ENCODE assay signal across 1 cellular context in the genomic region with DNA sequence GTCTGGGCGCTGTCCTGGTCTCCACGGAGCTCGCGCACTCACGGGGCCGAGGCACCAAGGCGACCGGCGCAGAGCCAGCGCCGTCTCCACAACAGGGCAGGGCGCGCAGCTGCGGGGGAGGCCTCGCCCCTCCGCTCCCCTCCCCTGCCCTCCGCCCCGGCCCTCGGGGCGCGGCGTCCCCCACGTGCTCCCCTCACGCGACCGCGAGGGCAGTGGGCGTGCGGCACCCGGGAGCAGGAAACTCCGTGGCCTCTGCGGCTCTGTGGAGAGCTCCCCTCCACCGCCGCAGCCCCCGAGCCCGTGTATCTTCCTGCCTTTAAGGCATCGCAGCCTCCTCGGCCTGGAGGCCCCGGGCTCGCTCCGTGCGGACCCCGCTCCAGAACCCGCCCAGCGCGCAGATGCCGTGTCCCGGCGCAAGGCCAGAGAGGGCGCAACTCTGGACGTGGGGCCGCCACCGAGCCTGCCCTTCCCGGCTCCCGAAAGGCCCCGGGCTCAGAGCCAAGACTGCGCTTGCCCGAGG.
A peak's percentile ranks its signal among the peaks of the same experiment; 100 is the strongest.
TF ChIP-seq lines count a peak whose summit lies in the region.

No MANE protein-coding gene starts in this region.

TF ChIP-seq in GM12878, 131 proteins besides CTCF, POLR2A, EP300 and RAD21 (continued from another document and continues in another):
- TF ChIP-seq, protein P1, sequence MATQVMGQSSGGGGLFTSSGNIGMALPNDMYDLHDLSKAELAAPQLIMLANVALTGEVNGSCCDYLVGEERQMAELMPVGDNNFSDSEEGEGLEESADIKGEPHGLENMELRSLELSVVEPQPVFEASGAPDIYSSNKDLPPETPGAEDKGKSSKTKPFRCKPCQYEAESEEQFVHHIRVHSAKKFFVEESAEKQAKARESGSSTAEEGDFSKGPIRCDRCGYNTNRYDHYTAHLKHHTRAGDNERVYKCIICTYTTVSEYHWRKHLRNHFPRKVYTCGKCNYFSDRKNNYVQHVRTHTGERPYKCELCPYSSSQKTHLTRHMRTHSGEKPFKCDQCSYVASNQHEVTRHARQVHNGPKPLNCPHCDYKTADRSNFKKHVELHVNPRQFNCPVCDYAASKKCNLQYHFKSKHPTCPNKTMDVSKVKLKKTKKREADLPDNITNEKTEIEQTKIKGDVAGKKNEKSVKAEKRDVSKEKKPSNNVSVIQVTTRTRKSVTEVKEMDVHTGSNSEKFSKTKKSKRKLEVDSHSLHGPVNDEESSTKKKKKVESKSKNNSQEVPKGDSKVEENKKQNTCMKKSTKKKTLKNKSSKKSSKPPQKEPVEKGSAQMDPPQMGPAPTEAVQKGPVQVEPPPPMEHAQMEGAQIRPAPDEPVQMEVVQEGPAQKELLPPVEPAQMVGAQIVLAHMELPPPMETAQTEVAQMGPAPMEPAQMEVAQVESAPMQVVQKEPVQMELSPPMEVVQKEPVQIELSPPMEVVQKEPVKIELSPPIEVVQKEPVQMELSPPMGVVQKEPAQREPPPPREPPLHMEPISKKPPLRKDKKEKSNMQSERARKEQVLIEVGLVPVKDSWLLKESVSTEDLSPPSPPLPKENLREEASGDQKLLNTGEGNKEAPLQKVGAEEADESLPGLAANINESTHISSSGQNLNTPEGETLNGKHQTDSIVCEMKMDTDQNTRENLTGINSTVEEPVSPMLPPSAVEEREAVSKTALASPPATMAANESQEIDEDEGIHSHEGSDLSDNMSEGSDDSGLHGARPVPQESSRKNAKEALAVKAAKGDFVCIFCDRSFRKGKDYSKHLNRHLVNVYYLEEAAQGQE (IDR thresholded peaks at IDR 0.05; ENCODE audit: low read depth, low read length) = no peak
- TF ChIP-seq RAD51 (IDR thresholded peaks at IDR 0.05) (0 out of 2 replicates have a peak, but pooled peaks have one; percentile 34), NR2C1 (IDR thresholded peaks at IDR 0.05) (no peak), MEF2B (IDR thresholded peaks at IDR 0.05; ENCODE audit: partially characterized antibody, poor library complexity, severe bottlenecking) (peak; percentile 69), SMARCA5 (IDR thresholded peaks at IDR 0.05) (peak; percentile 93; the same call in 1 of the 2 replicates), KLF5 (IDR thresholded peaks at IDR 0.05; ENCODE audit: partially characterized antibody) (no peak), BMI1 (IDR thresholded peaks at IDR 0.05; ENCODE audit: borderline replicate concordance) (no peak), RELA (IDR thresholded peaks at IDR 0.05; ENCODE audit: borderline replicate concordance, partially characterized antibody) (peak; percentile 56), BHLHE40 (IDR thresholded peaks at IDR 0.05; ENCODE audit: borderline replicate concordance in 1 of 2, low read depth in 2 of 2, low read length in 1 of 2) (peak; percentile 99 to 100), CHD2 (IDR thresholded peaks at IDR 0.05; ENCODE audit: borderline replicate concordance, low read depth, low read length) (no peak), FOXK2 (IDR thresholded peaks at IDR 0.05) (no peak), FOXM1 (IDR thresholded peaks at IDR 0.05; ENCODE audit: low read depth, low read length) (no peak), HDGF (IDR thresholded peaks at IDR 0.05) (no peak), POU2F2 (IDR thresholded peaks at IDR 0.05; ENCODE audit: borderline replicate concordance, low read depth, low read length) (no peak; the same call in 2 of the 3 replicates), TCF12 (IDR thresholded peaks at IDR 0.05; ENCODE audit: low read depth, low read length) (0 out of 2 replicates have a peak, but pooled peaks have one; percentile 33), NR2C2 (IDR thresholded peaks at IDR 0.05; ENCODE audit: borderline replicate concordance, control insufficient read depth, insufficient read length, low read depth) (no peak)
- TF ChIP-seq, protein P2, sequence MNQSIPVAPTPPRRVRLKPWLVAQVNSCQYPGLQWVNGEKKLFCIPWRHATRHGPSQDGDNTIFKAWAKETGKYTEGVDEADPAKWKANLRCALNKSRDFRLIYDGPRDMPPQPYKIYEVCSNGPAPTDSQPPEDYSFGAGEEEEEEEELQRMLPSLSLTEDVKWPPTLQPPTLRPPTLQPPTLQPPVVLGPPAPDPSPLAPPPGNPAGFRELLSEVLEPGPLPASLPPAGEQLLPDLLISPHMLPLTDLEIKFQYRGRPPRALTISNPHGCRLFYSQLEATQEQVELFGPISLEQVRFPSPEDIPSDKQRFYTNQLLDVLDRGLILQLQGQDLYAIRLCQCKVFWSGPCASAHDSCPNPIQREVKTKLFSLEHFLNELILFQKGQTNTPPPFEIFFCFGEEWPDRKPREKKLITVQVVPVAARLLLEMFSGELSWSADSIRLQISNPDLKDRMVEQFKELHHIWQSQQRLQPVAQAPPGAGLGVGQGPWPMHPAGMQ (IDR thresholded peaks at IDR 0.05; ENCODE audit: borderline replicate concordance) = no peak
- TF ChIP-seq, protein P3, sequence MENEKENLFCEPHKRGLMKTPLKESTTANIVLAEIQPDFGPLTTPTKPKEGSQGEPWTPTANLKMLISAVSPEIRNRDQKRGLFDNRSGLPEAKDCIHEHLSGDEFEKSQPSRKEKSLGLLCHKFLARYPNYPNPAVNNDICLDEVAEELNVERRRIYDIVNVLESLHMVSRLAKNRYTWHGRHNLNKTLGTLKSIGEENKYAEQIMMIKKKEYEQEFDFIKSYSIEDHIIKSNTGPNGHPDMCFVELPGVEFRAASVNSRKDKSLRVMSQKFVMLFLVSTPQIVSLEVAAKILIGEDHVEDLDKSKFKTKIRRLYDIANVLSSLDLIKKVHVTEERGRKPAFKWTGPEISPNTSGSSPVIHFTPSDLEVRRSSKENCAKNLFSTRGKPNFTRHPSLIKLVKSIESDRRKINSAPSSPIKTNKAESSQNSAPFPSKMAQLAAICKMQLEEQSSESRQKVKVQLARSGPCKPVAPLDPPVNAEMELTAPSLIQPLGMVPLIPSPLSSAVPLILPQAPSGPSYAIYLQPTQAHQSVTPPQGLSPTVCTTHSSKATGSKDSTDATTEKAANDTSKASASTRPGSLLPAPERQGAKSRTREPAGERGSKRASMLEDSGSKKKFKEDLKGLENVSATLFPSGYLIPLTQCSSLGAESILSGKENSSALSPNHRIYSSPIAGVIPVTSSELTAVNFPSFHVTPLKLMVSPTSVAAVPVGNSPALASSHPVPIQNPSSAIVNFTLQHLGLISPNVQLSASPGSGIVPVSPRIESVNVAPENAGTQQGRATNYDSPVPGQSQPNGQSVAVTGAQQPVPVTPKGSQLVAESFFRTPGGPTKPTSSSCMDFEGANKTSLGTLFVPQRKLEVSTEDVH (IDR thresholded peaks at IDR 0.05; ENCODE audit: low read depth, partially characterized antibody) = no peak
- TF ChIP-seq, protein P4, sequence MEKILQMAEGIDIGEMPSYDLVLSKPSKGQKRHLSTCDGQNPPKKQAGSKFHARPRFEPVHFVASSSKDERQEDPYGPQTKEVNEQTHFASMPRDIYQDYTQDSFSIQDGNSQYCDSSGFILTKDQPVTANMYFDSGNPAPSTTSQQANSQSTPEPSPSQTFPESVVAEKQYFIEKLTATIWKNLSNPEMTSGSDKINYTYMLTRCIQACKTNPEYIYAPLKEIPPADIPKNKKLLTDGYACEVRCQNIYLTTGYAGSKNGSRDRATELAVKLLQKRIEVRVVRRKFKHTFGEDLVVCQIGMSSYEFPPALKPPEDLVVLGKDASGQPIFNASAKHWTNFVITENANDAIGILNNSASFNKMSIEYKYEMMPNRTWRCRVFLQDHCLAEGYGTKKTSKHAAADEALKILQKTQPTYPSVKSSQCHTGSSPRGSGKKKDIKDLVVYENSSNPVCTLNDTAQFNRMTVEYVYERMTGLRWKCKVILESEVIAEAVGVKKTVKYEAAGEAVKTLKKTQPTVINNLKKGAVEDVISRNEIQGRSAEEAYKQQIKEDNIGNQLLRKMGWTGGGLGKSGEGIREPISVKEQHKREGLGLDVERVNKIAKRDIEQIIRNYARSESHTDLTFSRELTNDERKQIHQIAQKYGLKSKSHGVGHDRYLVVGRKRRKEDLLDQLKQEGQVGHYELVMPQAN (conservative IDR thresholded peaks at IDR 0.05) = peak; percentile 95
- TF ChIP-seq, protein P5, sequence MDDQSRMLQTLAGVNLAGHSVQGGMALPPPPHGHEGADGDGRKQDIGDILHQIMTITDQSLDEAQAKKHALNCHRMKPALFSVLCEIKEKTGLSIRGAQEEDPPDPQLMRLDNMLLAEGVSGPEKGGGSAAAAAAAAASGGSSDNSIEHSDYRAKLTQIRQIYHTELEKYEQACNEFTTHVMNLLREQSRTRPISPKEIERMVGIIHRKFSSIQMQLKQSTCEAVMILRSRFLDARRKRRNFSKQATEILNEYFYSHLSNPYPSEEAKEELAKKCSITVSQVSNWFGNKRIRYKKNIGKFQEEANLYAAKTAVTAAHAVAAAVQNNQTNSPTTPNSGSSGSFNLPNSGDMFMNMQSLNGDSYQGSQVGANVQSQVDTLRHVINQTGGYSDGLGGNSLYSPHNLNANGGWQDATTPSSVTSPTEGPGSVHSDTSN (IDR thresholded peaks at IDR 0.05; ENCODE audit: insufficient replicate concordance, low read depth, low read length) = no peak
- TF ChIP-seq, protein P6, sequence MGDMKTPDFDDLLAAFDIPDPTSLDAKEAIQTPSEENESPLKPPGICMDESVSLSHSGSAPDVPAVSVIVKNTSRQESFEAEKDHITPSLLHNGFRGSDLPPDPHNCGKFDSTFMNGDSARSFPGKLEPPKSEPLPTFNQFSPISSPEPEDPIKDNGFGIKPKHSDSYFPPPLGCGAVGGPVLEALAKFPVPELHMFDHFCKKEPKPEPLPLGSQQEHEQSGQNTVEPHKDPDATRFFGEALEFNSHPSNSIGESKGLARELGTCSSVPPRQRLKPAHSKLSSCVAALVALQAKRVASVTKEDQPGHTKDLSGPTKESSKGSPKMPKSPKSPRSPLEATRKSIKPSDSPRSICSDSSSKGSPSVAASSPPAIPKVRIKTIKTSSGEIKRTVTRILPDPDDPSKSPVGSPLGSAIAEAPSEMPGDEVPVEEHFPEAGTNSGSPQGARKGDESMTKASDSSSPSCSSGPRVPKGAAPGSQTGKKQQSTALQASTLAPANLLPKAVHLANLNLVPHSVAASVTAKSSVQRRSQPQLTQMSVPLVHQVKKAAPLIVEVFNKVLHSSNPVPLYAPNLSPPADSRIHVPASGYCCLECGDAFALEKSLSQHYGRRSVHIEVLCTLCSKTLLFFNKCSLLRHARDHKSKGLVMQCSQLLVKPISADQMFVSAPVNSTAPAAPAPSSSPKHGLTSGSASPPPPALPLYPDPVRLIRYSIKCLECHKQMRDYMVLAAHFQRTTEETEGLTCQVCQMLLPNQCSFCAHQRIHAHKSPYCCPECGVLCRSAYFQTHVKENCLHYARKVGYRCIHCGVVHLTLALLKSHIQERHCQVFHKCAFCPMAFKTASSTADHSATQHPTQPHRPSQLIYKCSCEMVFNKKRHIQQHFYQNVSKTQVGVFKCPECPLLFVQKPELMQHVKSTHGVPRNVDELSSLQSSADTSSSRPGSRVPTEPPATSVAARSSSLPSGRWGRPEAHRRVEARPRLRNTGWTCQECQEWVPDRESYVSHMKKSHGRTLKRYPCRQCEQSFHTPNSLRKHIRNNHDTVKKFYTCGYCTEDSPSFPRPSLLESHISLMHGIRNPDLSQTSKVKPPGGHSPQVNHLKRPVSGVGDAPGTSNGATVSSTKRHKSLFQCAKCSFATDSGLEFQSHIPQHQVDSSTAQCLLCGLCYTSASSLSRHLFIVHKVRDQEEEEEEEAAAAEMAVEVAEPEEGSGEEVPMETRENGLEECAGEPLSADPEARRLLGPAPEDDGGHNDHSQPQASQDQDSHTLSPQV (IDR thresholded peaks at IDR 0.05) = no peak
- TF ChIP-seq, protein P7, sequence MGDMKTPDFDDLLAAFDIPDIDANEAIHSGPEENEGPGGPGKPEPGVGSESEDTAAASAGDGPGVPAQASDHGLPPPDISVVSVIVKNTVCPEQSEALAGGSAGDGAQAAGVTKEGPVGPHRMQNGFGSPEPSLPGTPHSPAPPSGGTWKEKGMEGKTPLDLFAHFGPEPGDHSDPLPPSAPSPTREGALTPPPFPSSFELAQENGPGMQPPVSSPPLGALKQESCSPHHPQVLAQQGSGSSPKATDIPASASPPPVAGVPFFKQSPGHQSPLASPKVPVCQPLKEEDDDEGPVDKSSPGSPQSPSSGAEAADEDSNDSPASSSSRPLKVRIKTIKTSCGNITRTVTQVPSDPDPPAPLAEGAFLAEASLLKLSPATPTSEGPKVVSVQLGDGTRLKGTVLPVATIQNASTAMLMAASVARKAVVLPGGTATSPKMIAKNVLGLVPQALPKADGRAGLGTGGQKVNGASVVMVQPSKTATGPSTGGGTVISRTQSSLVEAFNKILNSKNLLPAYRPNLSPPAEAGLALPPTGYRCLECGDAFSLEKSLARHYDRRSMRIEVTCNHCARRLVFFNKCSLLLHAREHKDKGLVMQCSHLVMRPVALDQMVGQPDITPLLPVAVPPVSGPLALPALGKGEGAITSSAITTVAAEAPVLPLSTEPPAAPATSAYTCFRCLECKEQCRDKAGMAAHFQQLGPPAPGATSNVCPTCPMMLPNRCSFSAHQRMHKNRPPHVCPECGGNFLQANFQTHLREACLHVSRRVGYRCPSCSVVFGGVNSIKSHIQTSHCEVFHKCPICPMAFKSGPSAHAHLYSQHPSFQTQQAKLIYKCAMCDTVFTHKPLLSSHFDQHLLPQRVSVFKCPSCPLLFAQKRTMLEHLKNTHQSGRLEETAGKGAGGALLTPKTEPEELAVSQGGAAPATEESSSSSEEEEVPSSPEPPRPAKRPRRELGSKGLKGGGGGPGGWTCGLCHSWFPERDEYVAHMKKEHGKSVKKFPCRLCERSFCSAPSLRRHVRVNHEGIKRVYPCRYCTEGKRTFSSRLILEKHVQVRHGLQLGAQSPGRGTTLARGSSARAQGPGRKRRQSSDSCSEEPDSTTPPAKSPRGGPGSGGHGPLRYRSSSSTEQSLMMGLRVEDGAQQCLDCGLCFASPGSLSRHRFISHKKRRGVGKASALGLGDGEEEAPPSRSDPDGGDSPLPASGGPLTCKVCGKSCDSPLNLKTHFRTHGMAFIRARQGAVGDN (IDR thresholded peaks at IDR 0.05) = peak; percentile 82
- TF ChIP-seq, protein P8, sequence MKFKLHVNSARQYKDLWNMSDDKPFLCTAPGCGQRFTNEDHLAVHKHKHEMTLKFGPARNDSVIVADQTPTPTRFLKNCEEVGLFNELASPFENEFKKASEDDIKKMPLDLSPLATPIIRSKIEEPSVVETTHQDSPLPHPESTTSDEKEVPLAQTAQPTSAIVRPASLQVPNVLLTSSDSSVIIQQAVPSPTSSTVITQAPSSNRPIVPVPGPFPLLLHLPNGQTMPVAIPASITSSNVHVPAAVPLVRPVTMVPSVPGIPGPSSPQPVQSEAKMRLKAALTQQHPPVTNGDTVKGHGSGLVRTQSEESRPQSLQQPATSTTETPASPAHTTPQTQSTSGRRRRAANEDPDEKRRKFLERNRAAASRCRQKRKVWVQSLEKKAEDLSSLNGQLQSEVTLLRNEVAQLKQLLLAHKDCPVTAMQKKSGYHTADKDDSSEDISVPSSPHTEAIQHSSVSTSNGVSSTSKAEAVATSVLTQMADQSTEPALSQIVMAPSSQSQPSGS (IDR thresholded peaks at IDR 0.05; ENCODE audit: low read length) = no peak
- TF ChIP-seq, protein P9, sequence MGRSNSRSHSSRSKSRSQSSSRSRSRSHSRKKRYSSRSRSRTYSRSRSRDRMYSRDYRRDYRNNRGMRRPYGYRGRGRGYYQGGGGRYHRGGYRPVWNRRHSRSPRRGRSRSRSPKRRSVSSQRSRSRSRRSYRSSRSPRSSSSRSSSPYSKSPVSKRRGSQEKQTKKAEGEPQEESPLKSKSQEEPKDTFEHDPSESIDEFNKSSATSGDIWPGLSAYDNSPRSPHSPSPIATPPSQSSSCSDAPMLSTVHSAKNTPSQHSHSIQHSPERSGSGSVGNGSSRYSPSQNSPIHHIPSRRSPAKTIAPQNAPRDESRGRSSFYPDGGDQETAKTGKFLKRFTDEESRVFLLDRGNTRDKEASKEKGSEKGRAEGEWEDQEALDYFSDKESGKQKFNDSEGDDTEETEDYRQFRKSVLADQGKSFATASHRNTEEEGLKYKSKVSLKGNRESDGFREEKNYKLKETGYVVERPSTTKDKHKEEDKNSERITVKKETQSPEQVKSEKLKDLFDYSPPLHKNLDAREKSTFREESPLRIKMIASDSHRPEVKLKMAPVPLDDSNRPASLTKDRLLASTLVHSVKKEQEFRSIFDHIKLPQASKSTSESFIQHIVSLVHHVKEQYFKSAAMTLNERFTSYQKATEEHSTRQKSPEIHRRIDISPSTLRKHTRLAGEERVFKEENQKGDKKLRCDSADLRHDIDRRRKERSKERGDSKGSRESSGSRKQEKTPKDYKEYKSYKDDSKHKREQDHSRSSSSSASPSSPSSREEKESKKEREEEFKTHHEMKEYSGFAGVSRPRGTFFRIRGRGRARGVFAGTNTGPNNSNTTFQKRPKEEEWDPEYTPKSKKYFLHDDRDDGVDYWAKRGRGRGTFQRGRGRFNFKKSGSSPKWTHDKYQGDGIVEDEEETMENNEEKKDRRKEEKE (IDR thresholded peaks at IDR 0.05) = no peak
